ENCODE assay signal across 7 cellular contexts in the genomic region with DNA sequence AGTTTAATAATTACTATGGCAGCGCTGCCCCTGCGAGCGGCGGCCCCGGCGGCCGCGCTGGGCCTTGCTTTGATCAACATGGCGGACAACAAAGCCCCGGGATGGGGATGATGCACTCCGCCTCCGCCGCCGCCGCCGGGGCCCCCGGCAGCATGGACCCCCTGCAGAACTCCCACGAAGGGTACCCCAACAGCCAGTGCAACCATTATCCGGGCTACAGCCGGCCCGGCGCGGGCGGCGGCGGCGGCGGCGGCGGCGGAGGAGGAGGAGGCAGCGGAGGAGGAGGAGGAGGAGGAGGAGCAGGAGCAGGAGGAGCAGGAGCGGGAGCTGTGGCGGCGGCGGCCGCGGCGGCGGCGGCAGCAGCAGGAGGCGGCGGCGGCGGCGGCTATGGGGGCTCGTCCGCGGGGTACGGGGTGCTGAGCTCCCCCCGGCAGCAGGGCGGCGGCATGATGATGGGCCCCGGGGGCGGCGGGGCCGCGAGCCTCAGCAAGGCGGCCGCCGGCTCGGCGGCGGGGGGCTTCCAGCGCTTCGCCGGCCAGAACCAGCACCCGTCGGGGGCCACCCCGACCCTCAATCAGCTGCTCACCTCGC. TPM values are rescaled to one million over a fixed set of nuclear protein-coding genes. Genes with fewer than 3 reads are reported as not detected.
DNase-seq lines count a peak whose midpoint lies in the region; ATAC-seq, FAIRE-seq and TF ChIP-seq lines count a peak whose summit lies in the region.

No MANE protein-coding gene starts in this region.

- H3K18ac ChIP-seq in H1 (ENCODE audit: extremely low read depth, low read length), result no peak overlapping the region

- peak overlapping the region; percentile 74 for H3K4me3 Mint-ChIP-seq in activated CD4-positive, alpha-beta memory T cell treated with anti-CD3 and anti-CD28 coated beads, Interleukin-2, amount 10 ng/mL, durations not matched to agents 7 days and 5 days

- WGBS in H1 (ENCODE audit: extremely low coverage in 1 of 2, insufficient coverage in 1 of 2, insufficient read length in 1 of 2, insufficient replicate concordance in 2 of 2, low coverage in 1 of 2, low lambda C conversion rate in 2 of 2, missing lambda C conversion rate in 1 of 2), 2 experiments, result 0% methylated on average over 11 of the region's 71 CpGs; no CpG with 5 or more reads in 1 of the 2 experiments

- H4K8ac ChIP-seq in H1 (ENCODE audit: extremely low read depth, insufficient read depth, low read length), result peak overlapping the region; percentile 99

- peaks cover 6% of the 10 kb centered on the region; the same call in 1 of the 2 replicates for H3K23me2 ChIP-seq in H1 (ENCODE audit: low read depth, low read length)

- peaks cover 2 to 19% (median 10%) of the 10 kb centered on the region in 4 experiments; a peak in 5 of 7 replicates for H3K4me1 ChIP-seq in H1 (replicated peaks in 1 of 4; ENCODE audit: control insufficient read depth in 3 of 4, insufficient read depth in 4 of 4, low read length in 3 of 4)

- no peak overlapping the region for H3K23ac ChIP-seq in H1 (ENCODE audit: insufficient read length)

- H4K20me1 ChIP-seq in H1 (replicated peaks in 1 of 2; ENCODE audit: control insufficient read depth in 1 of 2, insufficient read depth in 2 of 2, low read length in 2 of 2), result peaks cover 3% of the 10 kb centered on the region in 2 experiments

- H2BK15ac ChIP-seq in H1 (ENCODE audit: low read length), result no peak overlapping the region

- H3K27me3 ChIP-seq in H1 (replicated peaks in 1 of 4; ENCODE audit: control insufficient read depth in 3 of 4, extremely low read depth in 1 of 4, insufficient read depth in 3 of 4, low read length in 3 of 4), result no peaks in the 10 kb centered on the region

- H2AK5ac ChIP-seq in H1 (ENCODE audit: low read depth, low read length), result no peak overlapping the region

- TF ChIP-seq EP300 in H1 (IDR thresholded peaks at IDR 0.05; ENCODE audit: borderline replicate concordance in 1 of 2, low read depth in 2 of 2, low read length in 2 of 2), result no peak

- H3K36me3 Mint-ChIP-seq in activated CD4-positive, alpha-beta memory T cell treated with anti-CD3 and anti-CD28 coated beads, Interleukin-2, amount 10 ng/mL, durations not matched to agents 7 days and 5 days (ENCODE audit: low read depth), result peaks cover 11% of the 10 kb centered on the region

- H3K27ac ChIP-seq in H1 (ENCODE audit: low read depth, low read length), result peak overlapping the region; percentile 90; the same call in 1 of the 2 replicates

- no peaks in the 10 kb centered on the region for H3K27me3 Mint-ChIP-seq in activated CD4-positive, alpha-beta memory T cell treated with anti-CD3 and anti-CD28 coated beads, Interleukin-2, amount 10 ng/mL, durations not matched to agents 7 days and 5 days

- peak overlapping the region; percentile 13 for H3K56ac ChIP-seq in H1 (replicated peaks; ENCODE audit: insufficient read length, low read depth, low read length)

- no peak overlapping the region for H3K4ac ChIP-seq in H1 (replicated peaks; ENCODE audit: insufficient read length, low read depth, low read length)

- TF ChIP-seq CTCF in H1 (IDR thresholded peaks at IDR 0.05; ENCODE audit: control extremely low read depth in 1 of 3, insufficient read depth in 1 of 3, low read depth in 1 of 3, low read length in 3 of 3), result no peak

- H4K5ac ChIP-seq in H1 (ENCODE audit: insufficient read length, low read depth, low read length), result peak overlapping the region; percentile 44

- peak overlapping the region; percentile 77 for H3K27ac Mint-ChIP-seq in activated CD4-positive, alpha-beta memory T cell treated with anti-CD3 and anti-CD28 coated beads, Interleukin-2, amount 10 ng/mL, durations not matched to agents 7 days and 5 days

- H3K9me3 ChIP-seq in H1 (ENCODE audit: insufficient read depth in 2 of 2, low read depth in 1 of 2, low read length in 1 of 2), result no peaks in the 10 kb centered on the region

- H3K4me2 ChIP-seq in H1 (ENCODE audit: insufficient read depth in 1 of 2, low read depth in 2 of 2, low read length in 2 of 2), result peak overlapping the region; percentile 65 to 89; a peak in 2 of 4 replicates

- peak overlapping the region; percentile 58 to 98 (median 89); a peak in 6 of 7 replicates for H3K9ac ChIP-seq in H1 (replicated peaks in 1 of 4; ENCODE audit: extremely low read depth in 1 of 4, low read depth in 3 of 4, low read length in 3 of 4)

- FAIRE-seq in H1 (lab: Jason Lieb, UNC), result no peak

- H3K14ac ChIP-seq in H1 (ENCODE audit: insufficient read length), result no peak overlapping the region

- H2BK12ac ChIP-seq in H1 (ENCODE audit: low read depth, low read length), result no peak overlapping the region

- peak; percentile 5 for ATAC-seq in GM18909 (IDR thresholded peaks at IDR 0.05; ENCODE audit: poor library complexity, unreplicated experiment)

- no peak overlapping the region for H2BK120ac ChIP-seq in H1 (replicated peaks; ENCODE audit: low read depth, low read length)

- H3K4me1 Mint-ChIP-seq in activated CD4-positive, alpha-beta memory T cell treated with anti-CD3 and anti-CD28 coated beads, Interleukin-2, amount 10 ng/mL, durations not matched to agents 7 days and 5 days, result peaks cover 40% of the 10 kb centered on the region

- TF ChIP-seq POLR2A in H1 (IDR thresholded peaks at IDR 0.05; ENCODE audit: control extremely low read depth in 1 of 2, low read depth in 2 of 2, low read length in 2 of 2), result peak in 1 of 2 experiments; percentile 43; a peak in 1 of 3 replicates

- DNase-seq in NAMALWA (ENCODE audit: low spot score), result peak; percentile 47
- DNase-seq in activated CD4-positive, alpha-beta memory T cell treated with anti-CD3 and anti-CD28 coated beads, Interleukin-2, amount 10 ng/mL, durations not matched to agents 7 days and 5 days, result peak; percentile 58
- peak in 1 of 2 experiments; percentile 64 for DNase-seq in H1 (ENCODE audit: low read depth in 1 of 2, low spot score in 2 of 2)
- peak; percentile 50 for DNase-seq in mucosa of gallbladder (ENCODE audit: low spot score)
- DNase-seq in stimulated activated CD8-positive, alpha-beta memory T cell treated with anti-CD3 and anti-CD28 coated beads, Interleukin-4, amount 100 ng/mL, for 48 hours, result peak; percentile 67
- no peak for DNase-seq in NCI-H526 treated with DMSO at 0.1 percent for 48 hours (lab: John Stamatoyannopoulos, UW)

- no peaks in the 10 kb centered on the region; the same call in 1 of the 2 replicates for H3K79me1 ChIP-seq in H1 (ENCODE audit: low read depth, low read length)

- CTCF ChIA-PET in activated CD4-positive, alpha-beta memory T cell treated with anti-CD3 and anti-CD28 coated beads, Interleukin-2, amount 10 ng/mL, durations not matched to agents 7 days and 5 days (lab: Charles Lee), result no interaction called here
- CTCF ChIA-PET in H1 (lab: Charles Lee; ENCODE audit: partially characterized antibody), result interaction anchor here (1.0 to 1.2 kb wide), 2 partner anchors 26 to 58 kb away, joined by 3 read pairs; no protein-coding TSS in a partner anchor

- no peaks in the 10 kb centered on the region for H3K9me3 Mint-ChIP-seq in activated CD4-positive, alpha-beta memory T cell treated with anti-CD3 and anti-CD28 coated beads, Interleukin-2, amount 10 ng/mL, durations not matched to agents 7 days and 5 days

- TF ChIP-seq RAD21 in H1 (IDR thresholded peaks at IDR 0.05 in 1 of 2, conservative IDR thresholded peaks at IDR 0.05 in 1 of 2; ENCODE audit: low read depth in 2 of 2, low read length in 2 of 2), result no peak

- no peaks in the 10 kb centered on the region for H3K36me3 ChIP-seq in H1 (ENCODE audit: control insufficient read depth in 2 of 4, insufficient read depth in 4 of 4, low read length in 3 of 4)

- H3K4me3 ChIP-seq in H1 (ENCODE audit: extremely low read depth in 1 of 4, insufficient read depth in 2 of 4, low read depth in 3 of 4, low read length in 4 of 4), result peak overlapping the region; percentile 85 to 95 (median 90)

- H2BK20ac ChIP-seq in H1 (ENCODE audit: low read length), result no peak overlapping the region

- peaks cover 2 to 58% of the 10 kb centered on the region in 2 experiments; a peak in 3 of 4 replicates for H3K79me2 ChIP-seq in H1 (ENCODE audit: control insufficient read depth in 1 of 2, insufficient read depth in 2 of 2, low read length in 2 of 2)

- POLR2A ChIA-PET in activated CD4-positive, alpha-beta memory T cell treated with anti-CD3 and anti-CD28 coated beads, Interleukin-2, amount 10 ng/mL, durations not matched to agents 7 days and 5 days (lab: Charles Lee), result interaction anchor here (0.6 to 4.7 kb wide), 15 partner anchors 7 to 1659 kb away, joined by 3 to 78 read pairs (median 4); partner anchors contain the start of gene TFB1M
- POLR2A ChIA-PET in H1 (lab: Charles Lee; ENCODE audit: partially characterized antibody), result interaction anchor here (0.7 to 4.7 kb wide), 12 partner anchors 10 to 312 kb away, joined by 3 to 32 read pairs (median 6); no protein-coding TSS in a partner anchor

- H2BK5ac ChIP-seq in H1 (ENCODE audit: low read depth, low read length), result no peak overlapping the region

- H4K91ac ChIP-seq in H1 (replicated peaks; ENCODE audit: insufficient read length, low read length), result no peak overlapping the region

- H2AFZ ChIP-seq in H1 (ENCODE audit: low read length), result no peak overlapping the region

TF ChIP-seq in H1, 55 proteins besides CTCF, POLR2A, EP300 and RAD21:
- no peak for TF ChIP-seq HDAC2 (IDR thresholded peaks at IDR 0.05; ENCODE audit: borderline replicate concordance in 1 of 2, low read depth in 2 of 2, low read length in 2 of 2)
- peak; percentile 10; the same call in 1 of the 2 replicates for TF ChIP-seq RBBP5 (IDR thresholded peaks at IDR 0.05; ENCODE audit: borderline replicate concordance, low read depth, low read length)
- 0 out of 2 replicates have a peak, but pooled peaks have one; percentile 6 for TF ChIP-seq PHF8 (conservative IDR thresholded peaks at IDR 0.05; ENCODE audit: low read depth, low read length)
- TF ChIP-seq CHD2 (IDR thresholded peaks at IDR 0.05; ENCODE audit: low read length), result no peak
- peak; percentile 4; the same call in 1 of the 2 replicates for TF ChIP-seq TBP (IDR thresholded peaks at IDR 0.05; ENCODE audit: low read depth, low read length)
- TF ChIP-seq TAF1 (IDR thresholded peaks at IDR 0.05; ENCODE audit: low read depth, low read length), result peak; percentile 20; the same call in 1 of the 2 replicates
- peak; percentile 71 for TF ChIP-seq YY1 (IDR thresholded peaks at IDR 0.05; ENCODE audit: low read depth, low read length)
TF ChIP-seq in H1: peak in this region for 5.

RNA-seq across cellular contexts. Expression of gene ARID1B, which starts 1.5 kb away (rescaled TPM):
- total RNA-seq in activated CD4-positive, alpha-beta memory T cell treated with anti-CD3 and anti-CD28 coated beads, Interleukin-2, amount 10 ng/mL, durations not matched to agents 7 days and 5 days, result 10 to 100 TPM; 63.4 to 65.5 TPM
- total RNA-seq in H1 (2021; fragmentation: NEBNext Ultra II Directional; extraction: Animal tissue kit (Norgen Biotek cat#: 25700)), result 70.3 and 71.2 TPM in 2 replicates
- polyA plus RNA-seq in H1 (2011; rRNA removed), result 24.3 and 32.2 TPM in 2 replicates
- 23.8 TPM for polyA plus RNA-seq in H1 (2011; cell fraction: cytosol; rRNA removed)
- 72.6 TPM for polyA plus RNA-seq in H1 (2011; cell fraction: nucleus; rRNA removed)
- polyA plus RNA-seq in H1 (2012, experiment 1 of 2), result 39.0 to 46.3 TPM (median 43.7 TPM) in 4 replicates
- polyA plus RNA-seq in H1 (2012, experiment 2 of 2), result 7.0 TPM
- 29.4 TPM for polyA plus RNA-seq in H1 (2013, experiment 1 of 2)
- 29.7 TPM for polyA plus RNA-seq in H1 (2013, experiment 2 of 2)
- polyA minus RNA-seq in H1 (2011; rRNA and poly(A)+ RNA removed), result 124 and 131 TPM in 2 replicates
- polyA minus RNA-seq in H1 (2011; cell fraction: cytosol; rRNA and poly(A)+ RNA removed), result 103 TPM
- polyA minus RNA-seq in H1 (2011; cell fraction: nucleus; rRNA and poly(A)+ RNA removed), result 315 TPM
- total RNA-seq in mucosa of gallbladder, result 101 TPM
